8 cellular contexts compared by ENCODE assay signal in genomic region chr12:62933220-62933870, GRCh38.
DNase-seq lines count a peak whose midpoint lies in the region; ATAC-seq and TF ChIP-seq lines count a peak whose summit lies in the region.

No MANE protein-coding gene starts in this region.

- in situ Hi-C loops in astrocyte of the cerebellum (cut with HindIII; ENCODE audit: low sequenced_read_pairs), result no loop called here

- H3K4me1 ChIP-seq in iPS-15b (ENCODE audit: control insufficient read depth, insufficient read depth, low read length), result peaks cover 31% of the 10 kb centered on the region

- TF ChIP-seq CTCF in astrocyte of the cerebellum (IDR thresholded peaks at IDR 0.05; ENCODE audit: low read depth, low read length, missing control alignments) (no peak), retinal pigment epithelial cell (conservative IDR thresholded peaks at IDR 0.05; ENCODE audit: low read depth, low read length) (no peak)

- no peaks in the 10 kb centered on the region for H3K9me3 ChIP-seq in iPS-15b (ENCODE audit: control insufficient read depth, insufficient read depth, low read length)

- DNase-seq in DMS53 treated with DMSO at 0.1 percent for 48 hours (lab: John Stamatoyannopoulos, UW; ENCODE audit: unreplicated experiment) (peak; percentile 54), NCI-H1417 (lab: John Stamatoyannopoulos, UW) (peak; percentile 78 to 90 (median 82)), astrocyte of the cerebellum (ENCODE audit: low read depth) (no peak), retinal pigment epithelial cell (ENCODE audit: low read depth) (no peak), NK-92 (lab: John Stamatoyannopoulos, UW; ENCODE audit: unreplicated experiment) (no peak)
- no peak for DNase-seq in NK-92 treated with Interleukin-12 subunit alpha and Interleukin-12 subunit beta, amount 100 ng/mL, for 24 hours (lab: John Stamatoyannopoulos, UW)

- no peaks in the 10 kb centered on the region for H3K27me3 ChIP-seq in iPS-15b (ENCODE audit: control insufficient read depth, insufficient read depth, low read length)

- H3K9ac ChIP-seq in iPS-15b (ENCODE audit: low read depth, low read length), result no peak overlapping the region

- H3K4me3 ChIP-seq in astrocyte of the cerebellum (ENCODE audit: low read depth, low read length) (peak overlapping the region; percentile 61), iPS-15b (ENCODE audit: low read depth, low read length) (peak overlapping the region; percentile 90), retinal pigment epithelial cell (ENCODE audit: low read length) (peak overlapping the region; percentile 87)

- ATAC-seq in HG02884 (IDR thresholded peaks at IDR 0.05; ENCODE audit: unreplicated experiment), result no peak

- H3K36me3 ChIP-seq in iPS-15b (ENCODE audit: control insufficient read depth, insufficient read depth, low read length), result no peaks in the 10 kb centered on the region

Comparison
In these comparisons a context has a peak if more than half of its experiments do, and no peak if none do; other contexts are left out.
1. DNase-seq: peak in DMS53 treated with DMSO at 0.1 percent for 48 hours (single experiment) and NCI-H1417 (3 of 3); none in astrocyte of the cerebellum (single experiment), retinal pigment epithelial cell (single experiment), NK-92 treated with Interleukin-12 subunit alpha and Interleukin-12 subunit beta, amount 100 ng/mL, for 24 hours (single experiment) and NK-92 (single experiment).
2. Peak in every context shown above with its lines, with median percentiles within 50 percentile points of each other: H3K4me3 ChIP-seq.